11 cellular contexts compared by ENCODE assay signal in genomic region chr6:31579546-31580445, GRCh38. TPM values are rescaled to one million over a fixed set of nuclear protein-coding genes. Genes with fewer than 3 reads are reported as not detected.
A peak's percentile ranks its signal among the peaks of the same experiment; 100 is the strongest.
DNase-seq lines count a peak whose midpoint lies in the region; ATAC-seq and TF ChIP-seq lines count a peak whose summit lies in the region.
"Had no signal": no experiment of that assay in that cellular context is flagged by ENCODE, and none has a peak within 500 bp of the region (broad histone marks: within the 10 kb centered on the region; RNA-seq: fewer than 3 reads in every experiment).

No MANE protein-coding gene starts in this region.

- peak overlapping the region; percentile 87 for H3K9ac ChIP-seq in muscle layer of colon (ENCODE audit: low read length)

- no peaks in the 10 kb centered on the region for H3K9me3 Mint-ChIP-seq in CD4-positive, alpha-beta T cell
- H3K9me3 Mint-ChIP-seq in activated naive CD4-positive, alpha-beta T cell treated with anti-CD3 and anti-CD28 coated beads, Interleukin-2, amount 10 ng/mL, durations not matched to agents 7 days and 5 days: no peaks in the 10 kb centered on the region

- POLR2A ChIA-PET in CD4-positive, alpha-beta T cell (lab: Charles Lee): interaction anchor here (1.0 to 34.9 kb wide), 13 partner anchors 6 to 1615 kb away, joined by 3 to 1160 read pairs (median 5); partner anchors contain the start of genes ATP6V1G2, BAG6, CSNK2B and DDX39B
- POLR2A ChIA-PET in HEK293 (lab: Yijun Ruan, JAX): interaction anchor here (0.9 to 2.1 kb wide), 7 partner anchors 10 to 251 kb away, joined by 3 to 7 read pairs (median 4); partner anchors contain the start of genes DDX39B and HSPA1B

- DNase-seq in CD4-positive, alpha-beta T cell: no peak
- DNase-seq in activated naive CD4-positive, alpha-beta T cell treated with anti-CD3 and anti-CD28 coated beads, Interleukin-2, amount 10 ng/mL, durations not matched to agents 7 days and 5 days: no peak
- DNase-seq in NCI-H1048 (lab: John Stamatoyannopoulos, UW) (no peak), EL (no peak), NOMO-1 treated with DMSO at 0.1 percent for 48 hours (lab: John Stamatoyannopoulos, UW; ENCODE audit: unreplicated experiment) (no peak)

- H3K36me3 ChIP-seq in HEK293 (ENCODE audit: control insufficient read depth in 2 of 2, insufficient read depth in 1 of 2, low read length in 2 of 2) (no peaks in the 10 kb centered on the region), muscle layer of colon (ENCODE audit: insufficient read depth, low read length) (no peaks in the 10 kb centered on the region)
- H3K36me3 ChIP-seq: WERI-Rb-1 had no signal

- intact Hi-C loops in CD4-positive, alpha-beta T cell (cut with DNase I, micrococcal nuclease): loop anchor here (1.0 to 10.0 kb wide), 4 partner anchors 21 to 255 kb away; partner anchors contain the start of gene NFKBIL1 (in 2 of the 2)

- H3K4me3 Mint-ChIP-seq in CD4-positive, alpha-beta T cell: peak overlapping the region; percentile 97
- peak overlapping the region; percentile 93 for H3K4me3 Mint-ChIP-seq in activated naive CD4-positive, alpha-beta T cell treated with anti-CD3 and anti-CD28 coated beads, Interleukin-2, amount 10 ng/mL, durations not matched to agents 7 days and 5 days

- ATAC-seq in CD4-positive, alpha-beta T cell (ENCODE audit: poor library complexity): no peak
- no peak for ATAC-seq in GM19452 (IDR thresholded peaks at IDR 0.05; ENCODE audit: unreplicated experiment)

- H3K36me3 Mint-ChIP-seq in CD4-positive, alpha-beta T cell (ENCODE audit: low read depth): peaks cover 71% of the 10 kb centered on the region
- H3K36me3 Mint-ChIP-seq in activated naive CD4-positive, alpha-beta T cell treated with anti-CD3 and anti-CD28 coated beads, Interleukin-2, amount 10 ng/mL, durations not matched to agents 7 days and 5 days: peaks cover 71% of the 10 kb centered on the region

- H3K4me1 ChIP-seq in HEK293 (ENCODE audit: control insufficient read depth, insufficient read depth, low read length) (peaks cover 4% of the 10 kb centered on the region; the same call in 1 of the 2 replicates), muscle layer of colon (ENCODE audit: insufficient read depth, low read length) (peaks cover 16% of the 10 kb centered on the region)

- peaks cover 84% of the 10 kb centered on the region for H3K4me1 Mint-ChIP-seq in CD4-positive, alpha-beta T cell (ENCODE audit: low read depth)
- H3K4me1 Mint-ChIP-seq in activated naive CD4-positive, alpha-beta T cell treated with anti-CD3 and anti-CD28 coated beads, Interleukin-2, amount 10 ng/mL, durations not matched to agents 7 days and 5 days: peaks cover 70% of the 10 kb centered on the region

- peak overlapping the region; percentile 95 for H3K27ac ChIP-seq in CD4-positive, alpha-beta T cell (ENCODE audit: low read depth, low read length)
- H3K27ac ChIP-seq in HEK293 (ENCODE audit: extremely low read depth, low read depth, low read length): no peak overlapping the region
- no peak overlapping the region for H3K27ac ChIP-seq in muscle layer of colon (ENCODE audit: low read depth, low read length)

- no peaks in the 10 kb centered on the region for H3K27me3 ChIP-seq in CD4-positive, alpha-beta T cell (ENCODE audit: control insufficient read depth, insufficient read depth, low read length)
- no peaks in the 10 kb centered on the region for H3K27me3 ChIP-seq in muscle layer of colon (ENCODE audit: control insufficient read depth in 1 of 2, insufficient read depth in 2 of 2, low read length in 2 of 2)

- no peak for TF ChIP-seq CTCF in CD4-positive, alpha-beta T cell (IDR thresholded peaks at IDR 0.05)
- no peak for TF ChIP-seq CTCF in HEK293 (tag by site-specific recombination; IDR thresholded peaks at IDR 0.05)

- CTCF ChIA-PET in CD4-positive, alpha-beta T cell (lab: Charles Lee): interaction anchor here (0.7 to 16.9 kb wide), 11 partner anchors 10 to 39 kb away, joined by 3 to 353 read pairs (median 8); partner anchors contain the start of genes ATP6V1G2, DDX39B, NCR3 and NFKBIL1
- CTCF ChIA-PET in HEK293 (lab: Yijun Ruan, JAX): interaction anchor here (0.6 to 18.7 kb wide), 23 partner anchors 9 to 1258 kb away, joined by 3 to 518 read pairs (median 5); partner anchors contain the start of genes ATP6V1G2, LTA, MICA and NCR3
- CTCF ChIA-PET in activated naive CD4-positive, alpha-beta T cell treated with anti-CD3 and anti-CD28 coated beads, Interleukin-2, amount 10 ng/mL, durations not matched to agents 7 days and 5 days (lab: Charles Lee): interaction anchor here (0.6 to 33.1 kb wide), 9 partner anchors 9 to 159 kb away, joined by 3 to 1087 read pairs (median 4); partner anchors contain the start of genes ATP6V1G2, LST1, NCR3 and NFKBIL1

- no peak overlapping the region for H3K4me3 ChIP-seq in HEK293 (ENCODE audit: low read depth, low read length)
- H3K4me3 ChIP-seq in muscle layer of colon (ENCODE audit: low read depth in 1 of 2, low read length in 2 of 2): peak overlapping the region in 1 of 2 donors; percentile 91

- H3K27ac Mint-ChIP-seq in CD4-positive, alpha-beta T cell: peak overlapping the region; percentile 85
- H3K27ac Mint-ChIP-seq in activated naive CD4-positive, alpha-beta T cell treated with anti-CD3 and anti-CD28 coated beads, Interleukin-2, amount 10 ng/mL, durations not matched to agents 7 days and 5 days: peak overlapping the region; percentile 97

- no peaks in the 10 kb centered on the region for H3K9me3 ChIP-seq in CD4-positive, alpha-beta T cell (ENCODE audit: control insufficient read depth, low read length)
- H3K9me3 ChIP-seq in HEK293 (ENCODE audit: control insufficient read depth, insufficient read depth, low read depth, low read length): no peaks in the 10 kb centered on the region
- no peaks in the 10 kb centered on the region for H3K9me3 ChIP-seq in muscle layer of colon (ENCODE audit: low read length)

- H3K27me3 Mint-ChIP-seq in CD4-positive, alpha-beta T cell: no peaks in the 10 kb centered on the region
- H3K27me3 Mint-ChIP-seq in activated naive CD4-positive, alpha-beta T cell treated with anti-CD3 and anti-CD28 coated beads, Interleukin-2, amount 10 ng/mL, durations not matched to agents 7 days and 5 days: peaks cover 4% of the 10 kb centered on the region

TF ChIP-seq in HEK293, 187 proteins besides CTCF, POLR2A, EP300 and RAD21:
- TF ChIP-seq ZBTB8A (tag by site-specific recombination; IDR thresholded peaks at IDR 0.05) (0 out of 2 replicates have a peak, but pooled peaks have one; percentile 12), PRDM10 (tag by site-specific recombination; IDR thresholded peaks at IDR 0.05) (peak; percentile 35; the same call in 1 of the 2 replicates), ZSCAN4 (tag by site-specific recombination; IDR thresholded peaks at IDR 0.05) (no peak), ATF2 (tag by site-specific recombination; IDR thresholded peaks at IDR 0.05; ENCODE audit: low read depth) (no peak)

RNA-seq across cellular contexts. Expression of gene LTB, which starts 2.4 kb away (rescaled TPM):
- 100 to 1,000 TPM; 239 to 244 TPM for total RNA-seq in CD4-positive, alpha-beta T cell

RNA-seq across cellular contexts. Expression of gene TNF, which starts 4.4 kb away (rescaled TPM):
- 10 to 100 TPM; 33.1 to 34.2 TPM for total RNA-seq in CD4-positive, alpha-beta T cell
- total RNA-seq: skeletal muscle tissue, urinary bladder had no signal

RNA-seq across cellular contexts. Expression of gene LST1, which starts 6.3 kb away (rescaled TPM):
- 10 to 100 TPM in 1 of 2 experiments, 1 to 10 TPM in 1; 8.9 to 10.3 TPM for total RNA-seq in CD4-positive, alpha-beta T cell

RNA-seq across cellular contexts. Expression of gene LTA, which starts 7.7 kb away (rescaled TPM):
- 10 to 100 TPM; 15.4 to 16.7 TPM for total RNA-seq in CD4-positive, alpha-beta T cell
- total RNA-seq: skeletal muscle tissue, urinary bladder had no signal

RNA-seq across cellular contexts. Expression of gene NCR3, which starts 13.0 kb away (rescaled TPM):
- total RNA-seq in CD4-positive, alpha-beta T cell: 1 to 10 TPM; 2.3 to 2.6 TPM
- total RNA-seq: skeletal muscle tissue, urinary bladder had no signal
